9 cellular contexts compared by ENCODE assay signal in genomic region chr17:37744961-37745800, GRCh38. TPM values are rescaled to one million over a fixed set of nuclear protein-coding genes. Genes with fewer than 3 reads are reported as not detected.
DNase-seq lines count a peak whose midpoint lies in the region; ATAC-seq and TF ChIP-seq lines count a peak whose summit lies in the region.
"Had no signal": no experiment of that assay in that cellular context is flagged by ENCODE, and none has a peak within 500 bp of the region (broad histone marks: within the 10 kb centered on the region; RNA-seq: fewer than 3 reads in every experiment).

TSS of gene HNF1B (minus strand) at chr17:37745059. CDS start at chr17:37744884, 175 bp downstream.

- WGBS in neuronal stem cell (ENCODE audit: extremely low coverage in 2 of 2, insufficient read length in 2 of 2, insufficient replicate concordance in 1 of 2), 2 donors = no CpG with 5 or more reads among the region's 35 CpGs

- H3K9me3 Mint-ChIP-seq in brain = no peaks in the 10 kb centered on the region

- H3K9ac ChIP-seq in neuronal stem cell (ENCODE audit: low read depth, low read length, poor library complexity) = peak within 1 kb of the TSS; percentile 3

- H3K4me1 ChIP-seq in neuronal stem cell (ENCODE audit: control insufficient read depth in 2 of 2, insufficient read depth in 1 of 2, low read depth in 1 of 2, low read length in 2 of 2) = peaks cover 5 to 9% of the 10 kb centered on the region in 2 donors

- H2AFZ ChIP-seq in neuronal stem cell (ENCODE audit: low read length) = peak within 1 kb of the TSS; percentile 85

- H3K14ac ChIP-seq in neuronal stem cell (ENCODE audit: low read length) = no peak within 1 kb of the TSS

- peak within 1 kb of the TSS; percentile 61 for H3K4me2 ChIP-seq in neuronal stem cell (ENCODE audit: insufficient read depth, low read length, poor library complexity, severe bottlenecking)

- DNase-seq in neuronal stem cell (ENCODE audit: low spot score) = no peak
- DNase-seq in dorsolateral prefrontal cortex = no peak
- DNase-seq in activated CD8-positive, alpha-beta memory T cell treated with anti-CD3 and anti-CD28 coated beads for 24 hours = no peak
- DNase-seq in NCI-H774 (lab: John Stamatoyannopoulos, UW) = no peak
- DNase-seq in amniotic stem cell (lab: John Stamatoyannopoulos, UW) = no peak

- H3K4me3 ChIP-seq in neuronal stem cell (ENCODE audit: low read length in 2 of 2) = no peak within 1 kb of the TSS
- H3K4me3 ChIP-seq in dorsolateral prefrontal cortex = peak within 1 kb of the TSS in 16 of 59 donors; percentile 8 to 54 (median 31)
- H3K4me3 ChIP-seq: SK-N-MC had no signal

- no peak within 1 kb of the TSS for H2BK5ac ChIP-seq in neuronal stem cell (ENCODE audit: low read length)

- H3K4me1 Mint-ChIP-seq in brain = peaks cover 24% of the 10 kb centered on the region

- H3K18ac ChIP-seq in neuronal stem cell (ENCODE audit: low read length) = peak within 1 kb of the TSS; percentile 20

- H4K8ac ChIP-seq in neuronal stem cell (ENCODE audit: low read depth, low read length) = no peak within 1 kb of the TSS

- H3K36me3 ChIP-seq in neuronal stem cell (replicated peaks in 1 of 2; ENCODE audit: control insufficient read depth in 2 of 2, insufficient read depth in 2 of 2, low read length in 2 of 2) = no peaks in the 10 kb centered on the region

- peak within 1 kb of the TSS in 3 of 5 experiments; percentile 78 to 84 (median 79) for H3K4me3 Mint-ChIP-seq in brain

- H3K27ac Mint-ChIP-seq in brain = peak within 1 kb of the TSS in 1 of 5 experiments; percentile 62

- H3K36me3 Mint-ChIP-seq in brain = no peaks in the 10 kb centered on the region

- H4K91ac ChIP-seq in neuronal stem cell (ENCODE audit: low read depth, low read length, poor library complexity) = no peak within 1 kb of the TSS

- no peak within 1 kb of the TSS for H3K4ac ChIP-seq in neuronal stem cell (ENCODE audit: low read length)

- no peaks in the 10 kb centered on the region for H3K79me1 ChIP-seq in neuronal stem cell (ENCODE audit: low read depth, low read length)

- H2AK5ac ChIP-seq in neuronal stem cell (ENCODE audit: low read depth, low read length) = peak within 1 kb of the TSS; percentile 61

- H3K27ac ChIP-seq in neuronal stem cell (replicated peaks; ENCODE audit: low read length) (no peak within 1 kb of the TSS), dorsolateral prefrontal cortex (no peak within 1 kb of the TSS)
- H3K27ac ChIP-seq: SK-N-MC had no signal

- no peak within 1 kb of the TSS for H2BK15ac ChIP-seq in neuronal stem cell (ENCODE audit: low read length)

- H3K27me3 ChIP-seq in neuronal stem cell (ENCODE audit: control insufficient read depth in 3 of 3, insufficient read depth in 3 of 3, low read depth in 1 of 3, low read length in 3 of 3) (peaks cover 47 to 93% (median 79%) of the 10 kb centered on the region in 3 experiments), dorsolateral prefrontal cortex (peaks cover 30 to 76% (median 60%) of the 10 kb centered on the region in 45 donors)

- peaks cover 0 to 5% of the 10 kb centered on the region in 2 donors for H3K9me3 ChIP-seq in neuronal stem cell (replicated peaks in 1 of 2; ENCODE audit: control insufficient read depth in 2 of 2, insufficient read depth in 1 of 2, low read depth in 1 of 2, low read length in 2 of 2)

- intact Hi-C loops in dorsolateral prefrontal cortex (cut with DNase I) = no loop called here

- peaks cover 97% of the 10 kb centered on the region for H3K27me3 Mint-ChIP-seq in brain

- TF ChIP-seq CTCF in brain (conservative IDR thresholded peaks at IDR 0.05) = no peak
- no peak for TF ChIP-seq CTCF in dorsolateral prefrontal cortex (IDR thresholded peaks at IDR 0.05 in 54 of 56, conservative IDR thresholded peaks at IDR 0.05 in 2 of 56; ENCODE audit: low read depth in 1 of 56, partially characterized antibody in 56 of 56)

- H2BK12ac ChIP-seq in neuronal stem cell (ENCODE audit: low read length) = no peak within 1 kb of the TSS

- H2BK120ac ChIP-seq in neuronal stem cell (ENCODE audit: low read depth, low read length) = no peak within 1 kb of the TSS

- H3K23ac ChIP-seq in neuronal stem cell (ENCODE audit: low read depth, low read length, poor library complexity) = peak within 1 kb of the TSS; percentile 94

- ATAC-seq in GM18907 (IDR thresholded peaks at IDR 0.05; ENCODE audit: unreplicated experiment) (peak; percentile 52), HG02943 (IDR thresholded peaks at IDR 0.05; ENCODE audit: low read depth, unreplicated experiment) (peak; percentile 48)

RNA-seq across cellular contexts. Expression of gene HNF1B, which starts in this region (rescaled TPM):
- 0.61 TPM for polyA plus RNA-seq in brain (ENCODE audit: insufficient read depth, low read depth, low replicate concordance)
- 0.10 TPM for polyA plus RNA-seq in neuronal stem cell (2013, experiment 1 of 2)
- polyA plus RNA-seq in neuronal stem cell (2013, experiment 2 of 2) = 0.10 TPM
- total RNA-seq in dorsolateral prefrontal cortex = under 1 TPM in 4 of 120 experiments, not detected in 116; 0.13 to 0.18 (median 0.14) TPM
